Comparison of ENCODE assay signal across 8 cellular contexts in genomic region chr5:31854625-31855526, GRCh38.
DNase-seq lines count a peak whose midpoint lies in the region; ATAC-seq and TF ChIP-seq lines count a peak whose summit lies in the region.

No MANE protein-coding gene starts in this region.

- no peaks in the 10 kb centered on the region for H3K36me3 ChIP-seq in Caco-2 (ENCODE audit: control insufficient read depth, insufficient read depth, low read length)

- H3K27me3 Mint-ChIP-seq in Caco-2 (ENCODE audit: insufficient read depth, unreplicated experiment) = peaks cover 4% of the 10 kb centered on the region

- H3K4me1 Mint-ChIP-seq in Caco-2 (ENCODE audit: low read depth, unreplicated experiment) = peaks cover 7% of the 10 kb centered on the region

- CTCF ChIA-PET in Caco-2 (lab: Charles Lee) = no interaction called here

- intact Hi-C loops in Caco-2 (cut with micrococcal nuclease; ENCODE audit: unreplicated experiment) = no loop called here

- DNase-seq in Caco-2 (peak; percentile 30 to 62), NCI-H69 (lab: John Stamatoyannopoulos, UW) (peak; percentile 60), astrocyte of the spinal cord (ENCODE audit: low read depth, low spot score) (peak; percentile 62), hypothalamus (lab: John Stamatoyannopoulos, UW) (peak in 49 of 51 donors; percentile 5 to 81 (median 41)), putamen (ENCODE audit: low spot score) (peak; percentile 63)

- POLR2A ChIA-PET in Caco-2 (lab: Charles Lee) = no interaction called here

- no peaks in the 10 kb centered on the region; the same call in 1 of the 2 replicates for H3K27me3 ChIP-seq in Caco-2 (replicated peaks; ENCODE audit: control insufficient read depth, insufficient read depth, low read length)

- ATAC-seq in GM19467 (IDR thresholded peaks at IDR 0.05; ENCODE audit: unreplicated experiment) (no peak), GM21526 (IDR thresholded peaks at IDR 0.05; ENCODE audit: low FRiP score, unreplicated experiment) (no peak), GM18870 (IDR thresholded peaks at IDR 0.05; ENCODE audit: unreplicated experiment) (no peak)

- in situ Hi-C loops in astrocyte of the spinal cord (cut with HindIII; ENCODE audit: low sequenced_read_pairs) = no loop called here

- no peaks in the 10 kb centered on the region for H3K36me3 Mint-ChIP-seq in Caco-2 (ENCODE audit: insufficient read depth, unreplicated experiment)

- H3K4me3 ChIP-seq in Caco-2 (ENCODE audit: low read depth, low read length) (peak overlapping the region; percentile 28), astrocyte of the spinal cord (ENCODE audit: low read depth, low read length) (peak overlapping the region; percentile 66)

- TF ChIP-seq CTCF in Caco-2 (IDR thresholded peaks at IDR 0.05; ENCODE audit: insufficient read depth in 1 of 2, low read depth in 1 of 2, low read length in 1 of 2, severe bottlenecking in 1 of 2, unreplicated experiment in 1 of 2) (no peak), astrocyte of the spinal cord (IDR thresholded peaks at IDR 0.05; ENCODE audit: low read depth, low read length) (peak; percentile 59)

- H3K9me3 Mint-ChIP-seq in Caco-2 (ENCODE audit: unreplicated experiment) = peaks cover 10% of the 10 kb centered on the region

- H3K9me3 ChIP-seq in Caco-2 = peaks cover 13% of the 10 kb centered on the region

- H3K4me1 ChIP-seq in Caco-2 = 0 out of 2 replicates have a peak, but pooled peaks cover 6% of the 10 kb centered on the region

- H3K27ac Mint-ChIP-seq in Caco-2 (ENCODE audit: unreplicated experiment) = peak overlapping the region; percentile 73

- BruUV-seq in Caco-2 (replicated peaks; lab: Mats Ljungman, UMichigan) = no TSS peak

- peak overlapping the region; percentile 73 for H3K4me3 Mint-ChIP-seq in Caco-2 (ENCODE audit: unreplicated experiment)
